In genomic region chr5:159339451-159339850, GRCh38 we compare ENCODE assay signal across 20 cellular contexts. TPM values are rescaled to one million over a fixed set of nuclear protein-coding genes. Genes with fewer than 3 reads are reported as not detected.
"Had no signal": no experiment of that assay in that cellular context is flagged by ENCODE, and none has a peak within 500 bp of the region (broad histone marks: within the 10 kb centered on the region; RNA-seq: fewer than 3 reads in every experiment).

No MANE protein-coding gene starts in this region.

- H3K36me3 ChIP-seq: gastrocnemius medialis, heart left ventricle, pancreas, sigmoid colon, spleen, thoracic aorta had no signal

- H3K27ac ChIP-seq: gastrocnemius medialis, heart left ventricle, pancreas, sigmoid colon, spleen, thoracic aorta had no signal

- H3K27me3 Mint-ChIP-seq: stimulated activated naive CD8-positive, alpha-beta T cell treated with anti-CD3 and anti-CD28 coated beads, Interleukin-15, amount 100 ng/mL, for 72 hours had no signal

- H3K36me3 Mint-ChIP-seq: brain had no signal

- H3K9me3 Mint-ChIP-seq: activated naive CD4-positive, alpha-beta T cell treated with anti-CD3 and anti-CD28 coated beads, Interleukin-2, amount 50 U/mL, for 72 hours; activated T-cell treated with anti-CD3 and anti-CD28 coated beads, Interleukin-2, amount 50 U/mL, for 4 hours; dendritic cell treated with granulocyte-macrophage colony-stimulating factor and Interleukin-4, amounts not matched to agents 40 ng/mL and 50 ng/mL, for 4 days had no signal

- H3K4me1 Mint-ChIP-seq: brain had no signal

- H3K4me3 ChIP-seq: gastrocnemius medialis, heart left ventricle, mucosa of descending colon, pancreas, sigmoid colon, spleen, thoracic aorta had no signal

- DNase-seq: activated CD4-positive, CD25-positive, alpha-beta regulatory T cell; activated effector memory CD4-positive, alpha-beta T cell treated with Interleukin-2 at 50 U/mL for 16 hours; activated T-cell treated with anti-CD3 and anti-CD28 coated beads, Interleukin-2, amount 50 U/mL, for 4 hours; cerebellar nuclear complex; effector memory CD4-positive, alpha-beta T cell; gastrocnemius medialis; heart left ventricle; immature natural killer cell; mucosa of descending colon; naive thymus-derived CD4-positive, alpha-beta T cell; pancreas; sigmoid colon; spleen; stimulated activated naive CD8-positive, alpha-beta T cell treated with anti-CD3 and anti-CD28 coated beads, Interleukin-15, amount 100 ng/mL, for 72 hours had no signal

- ATAC-seq: activated naive CD4-positive, alpha-beta T cell treated with anti-CD3 and anti-CD28 coated beads, Interleukin-2, amount 50 U/mL, for 72 hours; activated T-cell treated with anti-CD3 and anti-CD28 coated beads, Interleukin-2, amount 50 U/mL, for 4 hours; gastrocnemius medialis; heart left ventricle; mucosa of descending colon; naive thymus-derived CD4-positive, alpha-beta T cell; pancreas; stimulated activated naive CD8-positive, alpha-beta T cell treated with anti-CD3 and anti-CD28 coated beads, Interleukin-15, amount 100 ng/mL, for 72 hours had no signal

- H3K9me3 ChIP-seq: gastrocnemius medialis, mucosa of descending colon, pancreas, sigmoid colon had no signal

- H3K4me3 Mint-ChIP-seq: activated T-cell treated with anti-CD3 and anti-CD28 coated beads, Interleukin-2, amount 50 U/mL, for 4 hours; brain; dendritic cell treated with granulocyte-macrophage colony-stimulating factor and Interleukin-4, amounts not matched to agents 40 ng/mL and 50 ng/mL, for 4 days; stimulated activated naive CD8-positive, alpha-beta T cell treated with anti-CD3 and anti-CD28 coated beads, Interleukin-15, amount 100 ng/mL, for 72 hours had no signal

- H3K27me3 ChIP-seq: gastrocnemius medialis, heart left ventricle, pancreas, sigmoid colon, spleen had no signal

- H3K4me1 ChIP-seq: gastrocnemius medialis, pancreas, sigmoid colon had no signal

- H3K27ac Mint-ChIP-seq: activated naive CD4-positive, alpha-beta T cell treated with anti-CD3 and anti-CD28 coated beads, Interleukin-2, amount 50 U/mL, for 72 hours; brain; dendritic cell treated with granulocyte-macrophage colony-stimulating factor and Interleukin-4, amounts not matched to agents 40 ng/mL and 50 ng/mL, for 4 days; stimulated activated naive CD8-positive, alpha-beta T cell treated with anti-CD3 and anti-CD28 coated beads, Interleukin-15, amount 100 ng/mL, for 72 hours had no signal

RNA-seq across cellular contexts. Expression of gene IL12B, which starts 9.2 kb away (rescaled TPM):
- total RNA-seq: activated T-cell treated with anti-CD3 and anti-CD28 coated beads, Interleukin-2, amount 50 U/mL, for 4 hours; gastrocnemius medialis; heart left ventricle; lung microvascular endothelial cell; mucosa of descending colon; naive thymus-derived CD4-positive, alpha-beta T cell; pancreas; sigmoid colon; thoracic aorta; ureter had no signal
- polyA plus RNA-seq: heart left ventricle; immature natural killer cell; naive thymus-derived CD4-positive, alpha-beta T cell; pancreas; sigmoid colon had no signal
